Comparison of ENCODE assay signal across 27 cellular contexts in the genomic region with DNA sequence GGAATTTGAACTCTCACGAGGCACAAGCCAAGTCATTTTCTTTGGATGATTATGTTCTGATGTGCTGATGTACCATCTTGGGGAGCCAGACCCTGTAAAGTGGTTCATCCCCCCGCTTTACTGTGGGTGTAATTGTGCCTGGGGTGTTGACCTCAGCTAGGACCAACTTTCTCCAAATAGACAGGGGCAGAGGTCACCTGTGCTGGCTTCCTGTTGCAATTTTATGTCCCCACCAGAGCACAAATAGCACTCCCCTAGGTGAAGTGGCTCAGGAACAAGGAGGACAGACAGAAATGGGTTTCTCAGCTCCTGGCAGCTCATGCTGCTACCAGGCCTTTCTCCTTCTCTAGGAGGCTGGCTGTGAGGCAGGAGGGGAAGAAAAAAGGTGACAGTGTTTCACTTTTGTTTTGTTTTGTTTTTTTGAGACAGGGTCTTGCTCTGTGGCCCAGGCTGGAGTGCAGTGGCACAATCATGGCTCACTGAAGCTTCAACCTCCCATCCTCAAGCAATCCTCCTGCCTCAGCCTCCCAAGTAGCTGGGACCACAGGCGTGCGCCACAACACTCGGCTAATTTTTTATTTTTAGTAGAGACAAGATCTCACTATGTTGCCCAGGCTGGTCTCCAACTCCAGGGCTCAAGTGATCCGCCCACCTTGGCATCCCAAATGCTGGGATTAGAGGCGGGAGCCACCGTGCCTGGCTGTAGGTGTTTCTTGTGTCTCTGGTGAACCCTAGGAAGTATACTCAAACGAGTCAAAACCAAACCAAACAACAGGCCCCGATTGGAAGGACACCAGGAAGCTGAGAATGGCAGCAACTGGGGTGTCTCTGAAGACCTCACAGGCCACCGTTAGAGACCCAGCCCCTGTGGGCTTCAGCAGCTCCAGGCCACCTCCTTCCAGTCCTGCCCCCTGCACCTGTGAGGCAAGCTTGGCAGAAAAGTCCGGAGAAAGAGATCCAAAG. TPM values are rescaled to one million over a fixed set of nuclear protein-coding genes. Genes with fewer than 3 reads are reported as not detected.
DNase-seq lines count a peak whose midpoint lies in the region; ATAC-seq, FAIRE-seq and TF ChIP-seq lines count a peak whose summit lies in the region.
"Had no signal": no experiment of that assay in that cellular context is flagged by ENCODE, and none has a peak within 500 bp of the region (broad histone marks: within the 10 kb centered on the region; RNA-seq: fewer than 3 reads in every experiment).

No MANE protein-coding gene starts in this region.

- H3K27me3 ChIP-seq in WERI-Rb-1 (ENCODE audit: insufficient read depth, low read depth, severe bottlenecking), result no peaks in the 10 kb centered on the region
- H3K27me3 ChIP-seq in keratinocyte (ENCODE audit: control insufficient read depth, extremely low read depth, insufficient read depth, low read length), result no peaks in the 10 kb centered on the region
- peaks cover 0 to 7% (median 0%) of the 10 kb centered on the region in 3 experiments for H3K27me3 ChIP-seq in neuronal stem cell (ENCODE audit: control insufficient read depth in 3 of 3, insufficient read depth in 3 of 3, low read depth in 1 of 3, low read length in 3 of 3)
- H3K27me3 ChIP-seq: ascending aorta, SJCRH30, suprapubic skin, upper lobe of right lung had no signal

- no peaks in the 10 kb centered on the region for H3K36me3 Mint-ChIP-seq in activated naive CD8-positive, alpha-beta T cell treated with anti-CD3 and anti-CD28 coated beads, Interleukin-2, amount 50 U/mL, for 24 hours (ENCODE audit: low read depth)
- H3K36me3 Mint-ChIP-seq: activated naive CD8-positive, alpha-beta T cell treated with anti-CD3 and anti-CD28 coated beads, Interleukin-2, amount 10 ng/mL, durations not matched to agents 7 days and 5 days; CD8-positive, alpha-beta T cell; IgD-negative memory B cell had no signal

- H4K8ac ChIP-seq in neuronal stem cell (ENCODE audit: low read depth, low read length), result no peak overlapping the region

- no peak for DNase-seq in WERI-Rb-1
- no peak for DNase-seq in keratinocyte (ENCODE audit: low read depth, low spot score)
- DNase-seq in neuronal stem cell (ENCODE audit: low spot score), result no peak
- DNase-seq in DMS53 treated with DMSO at 0.1 percent for 48 hours (lab: John Stamatoyannopoulos, UW; ENCODE audit: unreplicated experiment), result no peak
- DNase-seq in activated naive CD8-positive, alpha-beta T cell treated with anti-CD3 and anti-CD28 coated beads, Interleukin-2, amount 50 U/mL, for 24 hours, result no peak
- DNase-seq: activated B cell treated with CpG ODN at 0.5 μM for 24 hours; activated CD4-positive, alpha-beta T cell treated with anti-CD3 and anti-CD28 coated beads, Interleukin-2, amount 10 ng/mL, durations not matched to agents 7 days and 5 days; activated gamma-delta T cell treated with Interleukin-2 at 50 U/mL for 16 hours; activated naive CD8-positive, alpha-beta T cell treated with anti-CD3 and anti-CD28 coated beads, Interleukin-2, amount 10 ng/mL, durations not matched to agents 7 days and 5 days; activated T-cell treated with anti-CD3 and anti-CD28 coated beads, Interleukin-2, amount 50 U/mL, for 24 hours; CD8-positive, alpha-beta T cell; DMS 273 treated with DMSO at 0.1 percent for 48 hours; erythroblast; HCEC 1CT; NCI-H146; NCI-H345; SJCRH30; stimulated activated naive CD4-positive, alpha-beta T cell treated with Interleukin-2 at 50 U/mL for 16 hours; T1000; upper lobe of right lung had no signal

- H3K9ac ChIP-seq in keratinocyte (ENCODE audit: control insufficient read depth, extremely low read depth, insufficient read depth, low read length) (peak overlapping the region; percentile 18), neuronal stem cell (ENCODE audit: low read depth, low read length, poor library complexity) (no peak overlapping the region)

- WGBS in neuronal stem cell (ENCODE audit: extremely low coverage in 2 of 2, insufficient read length in 2 of 2, insufficient replicate concordance in 1 of 2), 2 donors, result no CpG with 5 or more reads among the region's 12 CpGs

- no peaks in the 10 kb centered on the region for H3K27me3 Mint-ChIP-seq in activated naive CD8-positive, alpha-beta T cell treated with anti-CD3 and anti-CD28 coated beads, Interleukin-2, amount 50 U/mL, for 24 hours
- H3K27me3 Mint-ChIP-seq: activated B cell treated with CpG ODN at 0.5 μM for 24 hours; activated CD4-positive, alpha-beta T cell treated with anti-CD3 and anti-CD28 coated beads, Interleukin-2, amount 10 ng/mL, durations not matched to agents 7 days and 5 days; activated T-cell treated with anti-CD3 and anti-CD28 coated beads, Interleukin-2, amount 50 U/mL, for 24 hours; central memory CD8-positive, alpha-beta T cell had no signal

- H3K27ac Mint-ChIP-seq in activated naive CD8-positive, alpha-beta T cell treated with anti-CD3 and anti-CD28 coated beads, Interleukin-2, amount 50 U/mL, for 24 hours, result no peak overlapping the region
- H3K27ac Mint-ChIP-seq: activated B cell treated with CpG ODN at 0.5 μM for 24 hours; activated CD4-positive, alpha-beta T cell treated with anti-CD3 and anti-CD28 coated beads, Interleukin-2, amount 10 ng/mL, durations not matched to agents 7 days and 5 days; activated naive CD8-positive, alpha-beta T cell treated with anti-CD3 and anti-CD28 coated beads, Interleukin-2, amount 10 ng/mL, durations not matched to agents 7 days and 5 days; activated T-cell treated with anti-CD3 and anti-CD28 coated beads, Interleukin-2, amount 50 U/mL, for 24 hours; CD8-positive, alpha-beta T cell had no signal

- H3K36me3 ChIP-seq in HEK293 (ENCODE audit: control insufficient read depth in 2 of 2, insufficient read depth in 1 of 2, low read length in 2 of 2) (no peaks in the 10 kb centered on the region), WERI-Rb-1 (no peaks in the 10 kb centered on the region), keratinocyte (ENCODE audit: control insufficient read depth in 2 of 2, extremely low read depth in 1 of 2, insufficient read depth in 2 of 2, low read length in 2 of 2) (no peaks in the 10 kb centered on the region), neuronal stem cell (replicated peaks in 1 of 2; ENCODE audit: control insufficient read depth in 2 of 2, insufficient read depth in 2 of 2, low read length in 2 of 2) (no peaks in the 10 kb centered on the region)
- H3K36me3 ChIP-seq: ascending aorta, SJCRH30, suprapubic skin, upper lobe of right lung had no signal

- dilution Hi-C loops in keratinocyte (cut with MboI; ENCODE audit: extremely low pct_ligation_motif_present, low sequenced_read_pairs), result no loop called here

- H3K79me1 ChIP-seq in neuronal stem cell (ENCODE audit: low read depth, low read length), result no peaks in the 10 kb centered on the region

- TF ChIP-seq CTCF in HEK293 (tag by site-specific recombination; IDR thresholded peaks at IDR 0.05), result no peak
- no peak for TF ChIP-seq CTCF in WERI-Rb-1 (IDR thresholded peaks at IDR 0.05; ENCODE audit: low read depth, low read length)
- no peak for TF ChIP-seq CTCF in keratinocyte (optimal IDR thresholded peaks at IDR 0.05 in 1 of 3, IDR thresholded peaks at IDR 0.05 in 1 of 3, conservative IDR thresholded peaks at IDR 0.05 in 1 of 3; ENCODE audit: extremely low read depth in 1 of 3, insufficient read depth in 2 of 3, low read length in 3 of 3)

- H2AK5ac ChIP-seq in neuronal stem cell (ENCODE audit: low read depth, low read length), result no peak overlapping the region

- H3K9me3 ChIP-seq in HEK293 (ENCODE audit: control insufficient read depth, insufficient read depth, low read depth, low read length) (no peaks in the 10 kb centered on the region), WERI-Rb-1 (ENCODE audit: severe bottlenecking) (no peaks in the 10 kb centered on the region), keratinocyte (ENCODE audit: control insufficient read depth, low read depth, low read length) (no peaks in the 10 kb centered on the region), neuronal stem cell (replicated peaks in 1 of 2; ENCODE audit: control insufficient read depth in 2 of 2, insufficient read depth in 1 of 2, low read depth in 1 of 2, low read length in 2 of 2) (no peaks in the 10 kb centered on the region)
- H3K9me3 ChIP-seq: ascending aorta, SJCRH30, suprapubic skin, upper lobe of right lung had no signal

- no peaks in the 10 kb centered on the region for H3K79me2 ChIP-seq in keratinocyte (ENCODE audit: control insufficient read depth, insufficient read depth, low read length)

- no peak overlapping the region for H3K23ac ChIP-seq in neuronal stem cell (ENCODE audit: low read depth, low read length, poor library complexity)

- H3K4me3 ChIP-seq in HEK293 (ENCODE audit: low read depth, low read length), result no peak overlapping the region
- H3K4me3 ChIP-seq in WERI-Rb-1 (ENCODE audit: low read depth, low read length), result no peak overlapping the region
- H3K4me3 ChIP-seq in keratinocyte (ENCODE audit: control insufficient read depth in 2 of 3, extremely low read depth in 1 of 3, insufficient read depth in 2 of 3, low read depth in 1 of 3, low read length in 3 of 3), result no peak overlapping the region
- H3K4me3 ChIP-seq in neuronal stem cell (ENCODE audit: low read length in 2 of 2), result no peak overlapping the region
- H3K4me3 ChIP-seq: ascending aorta, SJCRH30, suprapubic skin, upper lobe of right lung had no signal

- peak overlapping the region; percentile 57 for H2BK15ac ChIP-seq in neuronal stem cell (ENCODE audit: low read length)

- no peak overlapping the region for H3K4me3 Mint-ChIP-seq in activated naive CD8-positive, alpha-beta T cell treated with anti-CD3 and anti-CD28 coated beads, Interleukin-2, amount 50 U/mL, for 24 hours
- H3K4me3 Mint-ChIP-seq: activated B cell treated with CpG ODN at 0.5 μM for 24 hours; activated CD4-positive, alpha-beta T cell treated with anti-CD3 and anti-CD28 coated beads, Interleukin-2, amount 10 ng/mL, durations not matched to agents 7 days and 5 days; activated naive CD8-positive, alpha-beta T cell treated with anti-CD3 and anti-CD28 coated beads, Interleukin-2, amount 10 ng/mL, durations not matched to agents 7 days and 5 days; activated T-cell treated with anti-CD3 and anti-CD28 coated beads, Interleukin-2, amount 50 U/mL, for 24 hours; CD8-positive, alpha-beta T cell; central memory CD8-positive, alpha-beta T cell; IgD-negative memory B cell had no signal

- no peak for ATAC-seq in activated naive CD8-positive, alpha-beta T cell treated with anti-CD3 and anti-CD28 coated beads, Interleukin-2, amount 50 U/mL, for 24 hours
- ATAC-seq in GM18870 (IDR thresholded peaks at IDR 0.05; ENCODE audit: unreplicated experiment), result no peak
- ATAC-seq: CD8-positive, alpha-beta T cell; upper lobe of right lung had no signal

- H2BK5ac ChIP-seq in neuronal stem cell (ENCODE audit: low read length), result no peak overlapping the region

- no peaks in the 10 kb centered on the region for H3K9me3 Mint-ChIP-seq in activated naive CD8-positive, alpha-beta T cell treated with anti-CD3 and anti-CD28 coated beads, Interleukin-2, amount 50 U/mL, for 24 hours
- H3K9me3 Mint-ChIP-seq: activated B cell treated with CpG ODN at 0.5 μM for 24 hours; activated CD4-positive, alpha-beta T cell treated with anti-CD3 and anti-CD28 coated beads, Interleukin-2, amount 10 ng/mL, durations not matched to agents 7 days and 5 days; activated naive CD8-positive, alpha-beta T cell treated with anti-CD3 and anti-CD28 coated beads, Interleukin-2, amount 10 ng/mL, durations not matched to agents 7 days and 5 days; activated T-cell treated with anti-CD3 and anti-CD28 coated beads, Interleukin-2, amount 50 U/mL, for 24 hours; CD8-positive, alpha-beta T cell; central memory CD8-positive, alpha-beta T cell; IgD-negative memory B cell had no signal

- no peak for FAIRE-seq in keratinocyte (lab: Jason Lieb, UNC)
- FAIRE-seq: GM12892 had no signal

- H3K4ac ChIP-seq in neuronal stem cell (ENCODE audit: low read length), result no peak overlapping the region

- H3K9me1 ChIP-seq in keratinocyte (ENCODE audit: control insufficient read depth, extremely low read depth, insufficient read depth, low read length), result peaks cover 3% of the 10 kb centered on the region

- H3K4me1 ChIP-seq in HEK293 (ENCODE audit: control insufficient read depth, insufficient read depth, low read length) (no peaks in the 10 kb centered on the region; the same call in 1 of the 2 replicates), keratinocyte (ENCODE audit: control insufficient read depth, extremely low read depth, insufficient read depth, low read length) (peaks cover 45% of the 10 kb centered on the region), neuronal stem cell (ENCODE audit: control insufficient read depth in 2 of 2, insufficient read depth in 1 of 2, low read depth in 1 of 2, low read length in 2 of 2) (peaks cover 6 to 10% of the 10 kb centered on the region in 2 donors)
- H3K4me1 ChIP-seq: ascending aorta, SJCRH30, upper lobe of right lung had no signal

- H4K20me1 ChIP-seq in keratinocyte (ENCODE audit: control insufficient read depth, extremely low read depth, insufficient read depth, low read length), result no peaks in the 10 kb centered on the region

- POLR2A ChIA-PET in HEK293 (lab: Yijun Ruan, JAX), result no interaction called here

- no peak overlapping the region for H3K14ac ChIP-seq in neuronal stem cell (ENCODE audit: low read length)

- no peak overlapping the region for H4K91ac ChIP-seq in neuronal stem cell (ENCODE audit: low read depth, low read length, poor library complexity)

- no peak overlapping the region for H2BK120ac ChIP-seq in neuronal stem cell (ENCODE audit: low read depth, low read length)

- no peak overlapping the region for H2BK12ac ChIP-seq in neuronal stem cell (ENCODE audit: low read length)

- H2AFZ ChIP-seq in keratinocyte (ENCODE audit: control insufficient read depth, low read length) (peak overlapping the region; percentile 78), neuronal stem cell (ENCODE audit: low read length) (peak overlapping the region; percentile 76)

- H3K18ac ChIP-seq in neuronal stem cell (ENCODE audit: low read length), result peak overlapping the region; percentile 51

- H3K4me2 ChIP-seq in keratinocyte (ENCODE audit: control insufficient read depth, extremely low read depth, insufficient read depth, low read depth, low read length) (peak overlapping the region; percentile 25), neuronal stem cell (ENCODE audit: insufficient read depth, low read length, poor library complexity, severe bottlenecking) (no peak overlapping the region)

- no peaks in the 10 kb centered on the region for H3K4me1 Mint-ChIP-seq in activated naive CD8-positive, alpha-beta T cell treated with anti-CD3 and anti-CD28 coated beads, Interleukin-2, amount 50 U/mL, for 24 hours
- H3K4me1 Mint-ChIP-seq: activated B cell treated with CpG ODN at 0.5 μM for 24 hours; activated CD4-positive, alpha-beta T cell treated with anti-CD3 and anti-CD28 coated beads, Interleukin-2, amount 10 ng/mL, durations not matched to agents 7 days and 5 days; activated naive CD8-positive, alpha-beta T cell treated with anti-CD3 and anti-CD28 coated beads, Interleukin-2, amount 10 ng/mL, durations not matched to agents 7 days and 5 days; central memory CD8-positive, alpha-beta T cell had no signal

- CTCF ChIA-PET in HEK293 (lab: Yijun Ruan, JAX), result interaction anchor here (0.6 to 5.0 kb wide), 9 partner anchors 11 to 185 kb away, joined by 3 to 41 read pairs (median 3); no protein-coding TSS in a partner anchor

- H3K27ac ChIP-seq in HEK293 (ENCODE audit: extremely low read depth, low read depth, low read length), result no peak overlapping the region
- peak overlapping the region; percentile 95 for H3K27ac ChIP-seq in WERI-Rb-1
- peak overlapping the region; percentile 39 for H3K27ac ChIP-seq in keratinocyte (ENCODE audit: control insufficient read depth, insufficient read depth, low read length)
- H3K27ac ChIP-seq in neuronal stem cell (replicated peaks; ENCODE audit: low read length), result no peak overlapping the region
- H3K27ac ChIP-seq: ascending aorta, SJCRH30, suprapubic skin, upper lobe of right lung had no signal

RNA-seq across cellular contexts. Expression of gene WFIKKN2, which starts 32.5 kb away (rescaled TPM):
- not detected in 3 replicates for polyA plus RNA-seq in keratinocyte
- not detected for polyA plus RNA-seq in keratinocyte (2011; ENCODE audit: low read depth)
- polyA plus RNA-seq in keratinocyte (2011; cell fraction: cytosol; rRNA removed), result not detected in 2 replicates
- not detected in 2 replicates for polyA plus RNA-seq in keratinocyte (2011; cell fraction: nucleus; rRNA removed)
- polyA plus RNA-seq in keratinocyte (2012; ENCODE audit: low replicate concordance), result not detected in 2 replicates
- not detected in 3 replicates for polyA minus RNA-seq in keratinocyte
- not detected for polyA minus RNA-seq in keratinocyte (2011; cell fraction: cytosol; rRNA and poly(A)+ RNA removed)
- not detected in 2 replicates for polyA minus RNA-seq in keratinocyte (2011; cell fraction: nucleus; rRNA and poly(A)+ RNA removed)
- polyA plus RNA-seq in neuronal stem cell (2013, experiment 1 of 2), result 0.03 TPM
- 0.01 TPM for polyA plus RNA-seq in neuronal stem cell (2013, experiment 2 of 2)
- polyA plus RNA-seq: IgD-negative memory B cell had no signal

RNA-seq across cellular contexts. Expression of gene ANKRD40CL, which starts 35.6 kb away (rescaled TPM):
- not detected in 3 replicates for polyA plus RNA-seq in keratinocyte
- polyA plus RNA-seq in keratinocyte (2011; ENCODE audit: low read depth), result not detected
- polyA plus RNA-seq in keratinocyte (2011; cell fraction: cytosol; rRNA removed), result not detected in 2 replicates
- not detected in 2 replicates for polyA plus RNA-seq in keratinocyte (2011; cell fraction: nucleus; rRNA removed)
- not detected in 2 replicates for polyA plus RNA-seq in keratinocyte (2012; ENCODE audit: low replicate concordance)
- not detected in 3 replicates for polyA minus RNA-seq in keratinocyte
- not detected for polyA minus RNA-seq in keratinocyte (2011; cell fraction: cytosol; rRNA and poly(A)+ RNA removed)
- polyA minus RNA-seq in keratinocyte (2011; cell fraction: nucleus; rRNA and poly(A)+ RNA removed), result not detected in 2 replicates
- polyA plus RNA-seq in neuronal stem cell (2013, experiment 1 of 2), result not detected
- not detected for polyA plus RNA-seq in neuronal stem cell (2013, experiment 2 of 2)
- polyA plus RNA-seq: IgD-negative memory B cell had no signal

Comparison
In these comparisons a context has a peak if more than half of its experiments do, and no peak if none do; other contexts are left out.
1. H3K27ac ChIP-seq: peak in WERI-Rb-1 (single experiment) and keratinocyte (single experiment); none in HEK293 (single experiment) and neuronal stem cell (single experiment).